9 cellular contexts compared by ENCODE assay signal in the genomic region with DNA sequence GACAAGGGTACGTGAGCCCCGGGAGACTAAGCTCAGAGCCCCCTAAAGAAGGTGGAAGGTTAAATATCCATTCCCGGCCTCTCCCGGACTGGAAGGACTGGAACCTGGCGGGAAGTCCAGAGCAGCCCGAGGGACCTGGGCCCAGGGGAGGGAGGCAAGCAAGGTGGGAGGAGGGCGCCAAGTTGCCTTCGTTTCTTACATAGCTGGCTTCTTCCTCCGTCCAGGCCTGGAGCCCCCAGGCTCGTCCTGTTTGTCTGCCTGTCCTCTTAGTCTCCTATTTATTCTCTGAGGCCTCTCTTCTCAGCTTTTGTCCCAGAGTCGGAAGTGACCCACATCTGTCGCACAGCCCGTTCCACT. TPM values are rescaled to one million over a fixed set of nuclear protein-coding genes. Genes with fewer than 3 reads are reported as not detected.
DNase-seq lines count a peak whose midpoint lies in the region; ATAC-seq and TF ChIP-seq lines count a peak whose summit lies in the region.
"Had no signal": no experiment of that assay in that cellular context is flagged by ENCODE, and none has a peak within 500 bp of the region (broad histone marks: within the 10 kb centered on the region; RNA-seq: fewer than 3 reads in every experiment).

No MANE protein-coding gene starts in this region.

- peak overlapping the region; percentile 97 for H3K4me3 Mint-ChIP-seq in Caco-2 (ENCODE audit: unreplicated experiment)

- H3K27ac ChIP-seq in breast epithelium = peak overlapping the region; percentile 95 to 99
- peak overlapping the region; percentile 93 for H3K27ac ChIP-seq in vagina

- DNase-seq in Caco-2 (no peak), LNCaP clone FGC (ENCODE audit: low read depth) (no peak), breast epithelium (ENCODE audit: low spot score in 2 of 2) (no peak), mesenteric fat pad (ENCODE audit: low spot score) (peak; percentile 68), vagina (ENCODE audit: extremely low spot score in 2 of 2) (no peak), NCI-H187 (lab: John Stamatoyannopoulos, UW) (no peak), GM19240 (ENCODE audit: insufficient read length, low spot score) (no peak)

- TF ChIP-seq POLR2A in breast epithelium (IDR thresholded peaks at IDR 0.05) (no peak), vagina (IDR thresholded peaks at IDR 0.05) (no peak)

- H3K27ac Mint-ChIP-seq in Caco-2 (ENCODE audit: unreplicated experiment) = peak overlapping the region; percentile 99

- TF ChIP-seq CTCF in Caco-2 (IDR thresholded peaks at IDR 0.05; ENCODE audit: insufficient read depth in 1 of 2, low read depth in 1 of 2, low read length in 1 of 2, severe bottlenecking in 1 of 2, unreplicated experiment in 1 of 2) (no peak), LNCaP clone FGC (IDR thresholded peaks at IDR 0.05; ENCODE audit: control insufficient read depth, extremely low read depth, insufficient read depth) (no peak), breast epithelium (IDR thresholded peaks at IDR 0.05) (no peak), vagina (IDR thresholded peaks at IDR 0.05) (no peak)

- H3K4me1 ChIP-seq in Caco-2 (peaks cover 21% of the 10 kb centered on the region), breast epithelium (peaks cover 0 to 4% of the 10 kb centered on the region in 2 donors), vagina (peaks cover 23% of the 10 kb centered on the region)

- POLR2A ChIA-PET in Caco-2 (lab: Charles Lee) = interaction anchor here (1.0 to 3.2 kb wide), 5 partner anchors 14 to 37 kb away, joined by 4 to 72 read pairs (median 13); a partner anchor contains a TSS

- no peaks in the 10 kb centered on the region for H3K27me3 Mint-ChIP-seq in Caco-2 (ENCODE audit: insufficient read depth, unreplicated experiment)

- peaks cover 58% of the 10 kb centered on the region for H3K36me3 Mint-ChIP-seq in Caco-2 (ENCODE audit: insufficient read depth, unreplicated experiment)

- H3K36me3 ChIP-seq in Caco-2 (ENCODE audit: control insufficient read depth, insufficient read depth, low read length) = peaks cover 3% of the 10 kb centered on the region
- no peaks in the 10 kb centered on the region for H3K36me3 ChIP-seq in breast epithelium
- H3K36me3 ChIP-seq in vagina = no peaks in the 10 kb centered on the region

- no peaks in the 10 kb centered on the region for H3K9me3 ChIP-seq in Caco-2
- no peaks in the 10 kb centered on the region for H3K9me3 ChIP-seq in breast epithelium
- no peaks in the 10 kb centered on the region for H3K9me3 ChIP-seq in vagina

- peaks cover 24% of the 10 kb centered on the region for H3K4me1 Mint-ChIP-seq in Caco-2 (ENCODE audit: low read depth, unreplicated experiment)

- ATAC-seq in HG02970 (IDR thresholded peaks at IDR 0.05; ENCODE audit: low FRiP score, unreplicated experiment) = no peak

- H3K4me3 ChIP-seq in Caco-2 (ENCODE audit: low read depth, low read length) = peak overlapping the region; percentile 60
- peak overlapping the region; percentile 76 for H3K4me3 ChIP-seq in LNCaP clone FGC (ENCODE audit: low read depth, low read length)
- H3K4me3 ChIP-seq in breast epithelium = peak overlapping the region; percentile 91 to 98 (median 93)
- H3K4me3 ChIP-seq in vagina = peak overlapping the region; percentile 95 to 96

- no peaks in the 10 kb centered on the region for H3K9me3 Mint-ChIP-seq in Caco-2 (ENCODE audit: unreplicated experiment)

- BruUV-seq in Caco-2 (replicated peaks; lab: Mats Ljungman, UMichigan) = no TSS peak

- H3K27me3 ChIP-seq in Caco-2 (replicated peaks; ENCODE audit: control insufficient read depth, insufficient read depth, low read length) = no peaks in the 10 kb centered on the region
- no peaks in the 10 kb centered on the region for H3K27me3 ChIP-seq in breast epithelium
- H3K27me3 ChIP-seq in vagina = no peaks in the 10 kb centered on the region

- CTCF ChIA-PET in Caco-2 (lab: Charles Lee) = interaction anchor here (1.1 to 6.4 kb wide), 4 partner anchors 15 to 52 kb away, joined by 5 to 129 read pairs (median 50); a partner anchor contains a TSS

- intact Hi-C loops in Caco-2 (cut with micrococcal nuclease; ENCODE audit: unreplicated experiment) = loop anchor here (1.0 kb wide), 1 partner anchor 19 kb away; a partner anchor contains a TSS
- intact Hi-C loops in breast epithelium (cut with DNase I; ENCODE audit: low total_unique reads) = no loop called here
- intact Hi-C loops in vagina (cut with DNase I) = loop anchor here (5.0 kb wide), 1 partner anchor 83 kb away; no protein-coding TSS in a partner anchor

RNA-seq across cellular contexts. Expression of a gene that starts 0.7 kb away (rescaled TPM):
- total RNA-seq in Caco-2 (2022) (132 and 146 TPM in 2 replicates), breast epithelium (10 to 100 TPM; 20.5 to 51.5 (median 24.3) TPM), mesenteric fat pad (39.1 TPM), vagina (18.7 TPM)

RNA-seq across cellular contexts. Expression of a gene that starts 19.8 kb away (rescaled TPM):
- total RNA-seq in Caco-2 (2022) = 58.1 and 65.9 TPM in 2 replicates
- total RNA-seq in breast epithelium = 10 to 100 TPM; 78.6 to 81.6 (median 80.9) TPM
- 31.7 TPM for total RNA-seq in mesenteric fat pad
- total RNA-seq in vagina = 75.6 TPM

RNA-seq across cellular contexts. Expression of a gene that starts 19.9 kb away (rescaled TPM):
- total RNA-seq in Caco-2 (2022) (2.1 and 2.3 TPM in 2 replicates), breast epithelium (1 to 10 TPM; 2.1 to 5.6 (median 2.5) TPM), mesenteric fat pad (1.6 TPM), vagina (1.2 TPM)

RNA-seq across cellular contexts. Expression of a gene that starts 23.5 kb away (rescaled TPM):
- total RNA-seq in Caco-2 (2022) (not detected in 2 replicates), breast epithelium (not detected), mesenteric fat pad (not detected), vagina (not detected)
- total RNA-seq: M059J had no signal

RNA-seq across cellular contexts. Expression of a gene that starts 35.6 kb away (rescaled TPM):
- total RNA-seq in Caco-2 (2022) = 0.39 and 0.44 TPM in 2 replicates
- 1 to 10 TPM; 1.2 to 2.6 (median 1.6) TPM for total RNA-seq in breast epithelium
- 0.58 TPM for total RNA-seq in mesenteric fat pad
- not detected for total RNA-seq in vagina
